ENCODE assay signal across 7 cellular contexts in genomic region chr7:111561659-111561908, GRCh38. TPM values are rescaled to one million over a fixed set of nuclear protein-coding genes. Genes with fewer than 3 reads are reported as not detected.
DNase-seq lines count a peak whose midpoint lies in the region; ATAC-seq and TF ChIP-seq lines count a peak whose summit lies in the region.

No MANE protein-coding gene starts in this region.

- peaks cover 6% of the 10 kb centered on the region for H3K23me2 ChIP-seq in H9 (ENCODE audit: insufficient read length, low read depth, low read length, poor library complexity, severe bottlenecking)

- H3K4me1 Mint-ChIP-seq in H9: peaks cover 22 to 27% of the 10 kb centered on the region in 2 experiments
- peaks cover 30% of the 10 kb centered on the region for H3K4me1 Mint-ChIP-seq in T-helper 17 cell

- peaks cover 0 to 21% (median 5%) of the 10 kb centered on the region in 3 experiments; a peak in 6 of 7 replicates for H3K36me3 Mint-ChIP-seq in H9 (ENCODE audit: insufficient read depth in 1 of 3, low read depth in 3 of 3)
- peaks cover 11% of the 10 kb centered on the region for H3K36me3 Mint-ChIP-seq in T-helper 17 cell (ENCODE audit: low read depth)

- peak overlapping the region; percentile 94 for H3K18ac ChIP-seq in H9 (ENCODE audit: insufficient read length, low read depth, low read length)

- H3K4me3 Mint-ChIP-seq in H9 (peak overlapping the region; percentile 70 to 81), T-helper 17 cell (peak overlapping the region; percentile 90)

- no peak overlapping the region for H4K5ac ChIP-seq in H9 (ENCODE audit: insufficient read length, low read depth, low read length)

- peak overlapping the region; percentile 92; the same call in 1 of the 2 replicates for H3K14ac ChIP-seq in H9 (ENCODE audit: insufficient read depth, low read length)

- H3K79me2 ChIP-seq in H9 (ENCODE audit: insufficient read depth, low read length): no peaks in the 10 kb centered on the region

- peaks cover 3% of the 10 kb centered on the region; the same call in 1 of the 2 replicates for H3K27me3 Mint-ChIP-seq in H9 (ENCODE audit: low read depth)
- no peaks in the 10 kb centered on the region for H3K27me3 Mint-ChIP-seq in T-helper 17 cell

- no peak overlapping the region for H3K56ac ChIP-seq in H9 (ENCODE audit: insufficient read length, low read depth, low read length)

- no peak overlapping the region for H2BK20ac ChIP-seq in H9 (ENCODE audit: low read depth, low read length, poor library complexity, severe bottlenecking)

- H3K9ac ChIP-seq in H9 (ENCODE audit: extremely low read depth, insufficient read length, low read length): peak overlapping the region; percentile 69

- H3K27me3 ChIP-seq in H9 (ENCODE audit: insufficient read depth, low read length): no peaks in the 10 kb centered on the region

- TF ChIP-seq CTCF in H9 (conservative IDR thresholded peaks at IDR 0.05): no peak
- TF ChIP-seq CTCF in foreskin fibroblast (IDR thresholded peaks at IDR 0.05; ENCODE audit: low read depth, low read length): no peak

- no peaks in the 10 kb centered on the region for H3K79me1 ChIP-seq in H9 (ENCODE audit: insufficient read depth, low read depth, low read length, poor library complexity, severe bottlenecking)

- no peak overlapping the region for H2BK12ac ChIP-seq in H9 (ENCODE audit: insufficient read length, low read depth, low read length)

- H2BK120ac ChIP-seq in H9 (ENCODE audit: low read depth, low read length, poor library complexity, severe bottlenecking): no peak overlapping the region

- peak; percentile 31 for DNase-seq in H9
- no peak for DNase-seq in T-helper 17 cell
- peak; percentile 2 to 21 for DNase-seq in foreskin fibroblast
- no peak for DNase-seq in skeletal muscle cell (ENCODE audit: low read depth)
- no peak for DNase-seq in SIG-M5 (lab: John Stamatoyannopoulos, UW)
- DNase-seq in NCI-H1694 treated with DMSO at 0.1 percent for 48 hours (lab: John Stamatoyannopoulos, UW): no peak
- no peak for DNase-seq in NCI-H1436 treated with DMSO at 0.1 percent for 48 hours (lab: John Stamatoyannopoulos, UW)

- no CpG with 5 or more reads among the region's 8 CpGs for WGBS in H9 (ENCODE audit: extremely low coverage, insufficient read length, low lambda C conversion rate)

- H4K8ac ChIP-seq in H9 (replicated peaks; ENCODE audit: insufficient read length, low read depth, low read length): no peak overlapping the region

- no peak overlapping the region for H2BK15ac ChIP-seq in H9 (ENCODE audit: low read depth, low read length)

- H3K9me3 ChIP-seq in H9 (ENCODE audit: control insufficient read depth, low read depth, low read length) (no peaks in the 10 kb centered on the region), T-helper 17 cell (ENCODE audit: control insufficient read depth, low read length, poor library complexity, severe bottlenecking) (no peaks in the 10 kb centered on the region)

- H2AK5ac ChIP-seq in H9 (ENCODE audit: insufficient read length, low read length): no peak overlapping the region

- H3K4me3 ChIP-seq in foreskin fibroblast (ENCODE audit: low read depth in 1 of 2, low read length in 2 of 2) (peak overlapping the region; percentile 57 to 65), skeletal muscle cell (ENCODE audit: low read depth, low read length) (peak overlapping the region; percentile 65)

- no peak for ATAC-seq in T-helper 17 cell

- H3K23ac ChIP-seq in H9 (ENCODE audit: insufficient read length, low read depth, low read length): no peak overlapping the region

- no peak overlapping the region for H2BK5ac ChIP-seq in H9 (ENCODE audit: insufficient read length, low read length)

- no peak overlapping the region for H4K91ac ChIP-seq in H9 (ENCODE audit: insufficient read length, low read depth, low read length)

- H2AFZ ChIP-seq in H9 (ENCODE audit: low read length): no peak overlapping the region

- H3K4ac ChIP-seq in H9 (ENCODE audit: low read depth, low read length): no peak overlapping the region

- H3K27ac Mint-ChIP-seq in H9 (peak overlapping the region; percentile 45 to 96 (median 59); a peak in 6 of 7 replicates), T-helper 17 cell (peak overlapping the region; percentile 88)

- no peaks in the 10 kb centered on the region for H3K4me1 ChIP-seq in H9 (ENCODE audit: insufficient read depth, low read length)

- H3T11ph ChIP-seq in H9 (ENCODE audit: low read length): no peak overlapping the region

- H3K27ac ChIP-seq in H9 (ENCODE audit: insufficient read length, low read depth, low read length): no peak overlapping the region

- no peaks in the 10 kb centered on the region for H4K20me1 ChIP-seq in H9 (ENCODE audit: control insufficient read depth, insufficient read depth, insufficient read length)

- no peaks in the 10 kb centered on the region for H3K9me3 Mint-ChIP-seq in H9

- H3K4me2 ChIP-seq in H9 (ENCODE audit: insufficient read depth, insufficient read length, low read length): peak overlapping the region; percentile 71

RNA-seq across cellular contexts. Expression of gene IMMP2L, which starts 0.7 kb away (rescaled TPM):
- total RNA-seq in H9 (2021) (10.5 and 14.7 TPM in 2 replicates), T-helper 17 cell (10 to 100 TPM; 17.9 to 19.9 TPM)

Comparison
In these comparisons a context has a peak if more than half of its experiments do, and no peak if none do; other contexts are left out.
1. DNase-seq: peak in H9 (single experiment) and foreskin fibroblast (2 of 2); none in T-helper 17 cell (0 of 3), skeletal muscle cell (single experiment), SIG-M5 (single experiment), NCI-H1694 treated with DMSO at 0.1 percent for 48 hours (single experiment) and NCI-H1436 treated with DMSO at 0.1 percent for 48 hours (single experiment).